Comparison of ENCODE assay signal across 1 cellular context in the genomic region with DNA sequence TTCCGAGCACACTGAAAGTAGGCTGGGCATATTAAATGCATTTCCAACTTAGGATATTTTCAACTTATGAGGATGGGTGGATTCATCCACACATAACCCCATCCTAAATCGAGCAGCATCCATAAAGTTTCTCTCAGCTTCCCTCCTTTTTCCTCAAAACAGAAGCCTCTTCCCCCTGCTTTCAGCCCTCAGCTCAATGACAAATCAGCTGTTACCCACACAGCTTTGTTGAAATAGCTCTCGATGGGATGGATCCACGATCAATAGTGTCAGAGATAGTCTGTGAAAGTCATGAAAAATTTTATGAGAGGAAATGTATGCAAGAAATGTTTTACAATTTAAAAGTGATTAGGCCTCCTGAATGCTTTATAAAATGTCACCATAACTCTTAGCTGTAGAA.
TF ChIP-seq lines count a peak whose summit lies in the region.

No MANE protein-coding gene starts in this region.

TF ChIP-seq in H1, 55 proteins besides CTCF, POLR2A, EP300 and RAD21:
- no peak for TF ChIP-seq GTF2F1 (IDR thresholded peaks at IDR 0.05; ENCODE audit: borderline replicate concordance, low read depth, low read length)
- no peak for TF ChIP-seq CHD1 (IDR thresholded peaks at IDR 0.05; ENCODE audit: low read depth, low read length)
- TF ChIP-seq HDAC2 (IDR thresholded peaks at IDR 0.05; ENCODE audit: borderline replicate concordance in 1 of 2, low read depth in 2 of 2, low read length in 2 of 2) = no peak
- no peak for TF ChIP-seq HDAC6 (IDR thresholded peaks at IDR 0.05; ENCODE audit: low read depth, low read length)
- no peak for TF ChIP-seq EGR1 (IDR thresholded peaks at IDR 0.05; ENCODE audit: borderline replicate concordance, low read depth, low read length)
- no peak for TF ChIP-seq TCF12 (IDR thresholded peaks at IDR 0.05; ENCODE audit: low read depth, low read length)
- TF ChIP-seq BRCA1 (IDR thresholded peaks at IDR 0.05; ENCODE audit: low read depth, low read length) = no peak
- no peak for TF ChIP-seq GABPA (IDR thresholded peaks at IDR 0.05; ENCODE audit: borderline replicate concordance, insufficient read depth, low read length)
- TF ChIP-seq TAF7 (optimal IDR thresholded peaks at IDR 0.05; ENCODE audit: borderline replicate concordance, low read depth, low read length) = no peak
- no peak for TF ChIP-seq JUN (IDR thresholded peaks at IDR 0.05; ENCODE audit: low read depth, low read length)
- no peak for TF ChIP-seq EZH2 (IDR thresholded peaks at IDR 0.05; ENCODE audit: low read depth, low read length, severe bottlenecking)
- no peak for TF ChIP-seq RNF2 (IDR thresholded peaks at IDR 0.05; ENCODE audit: borderline replicate concordance, low read depth, low read length, missing control alignments, poor library complexity, severe bottlenecking)
- no peak for TF ChIP-seq SUZ12 (IDR thresholded peaks at IDR 0.05; ENCODE audit: low read length)
- TF ChIP-seq NANOG (IDR thresholded peaks at IDR 0.05; ENCODE audit: insufficient read depth, low read depth, low read length, poor library complexity, severe bottlenecking) = no peak
- TF ChIP-seq CBX5 (IDR thresholded peaks at IDR 0.05; ENCODE audit: low read depth, low read length) = no peak
- no peak for TF ChIP-seq SIN3A (conservative IDR thresholded peaks at IDR 0.05 in 1 of 2, IDR thresholded peaks at IDR 0.05 in 1 of 2; ENCODE audit: low read depth in 1 of 2, low read length in 2 of 2)
- TF ChIP-seq RBBP5 (IDR thresholded peaks at IDR 0.05; ENCODE audit: borderline replicate concordance, low read depth, low read length) = no peak
- no peak for TF ChIP-seq TAF1 (IDR thresholded peaks at IDR 0.05; ENCODE audit: low read depth, low read length)
